8 cellular contexts compared by ENCODE assay signal in the genomic region with DNA sequence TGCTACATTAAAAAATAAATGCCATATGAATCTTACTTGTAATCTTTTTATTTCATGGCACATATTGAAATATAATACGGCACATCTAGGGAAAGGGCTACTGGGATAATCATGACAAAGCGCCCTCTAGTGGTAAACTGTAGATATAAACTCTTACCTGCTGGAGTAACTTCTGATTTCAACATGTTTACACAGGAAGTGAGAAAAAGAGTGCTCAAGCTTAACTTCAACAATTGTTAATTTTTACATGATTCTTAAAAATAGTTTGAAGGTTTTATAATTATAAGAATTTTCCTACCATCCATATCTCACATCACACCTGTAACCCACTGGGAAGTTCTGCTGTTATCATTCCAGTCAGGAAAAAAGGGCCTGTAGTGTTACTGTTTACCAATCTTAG. TPM values are rescaled to one million over a fixed set of nuclear protein-coding genes. Genes with fewer than 3 reads are reported as not detected.
DNase-seq lines count a peak whose midpoint lies in the region; ATAC-seq and TF ChIP-seq lines count a peak whose summit lies in the region.

No MANE protein-coding gene starts in this region.

- intact Hi-C loops in left ventricle myocardium inferior (cut with micrococcal nuclease) (no loop called here), right cardiac atrium (cut with DNase I) (no loop called here), body of pancreas (cut with DNase I) (no loop called here), left colon (cut with DNase I, micrococcal nuclease) (no loop called here), vagina (cut with DNase I) (no loop called here)

- DNase-seq in left ventricle myocardium inferior: no peak
- no peak for DNase-seq in right cardiac atrium
- peak; percentile 89 for DNase-seq in HT-29 (ENCODE audit: low spot score)
- DNase-seq in NCI-H82 (lab: John Stamatoyannopoulos, UW): peak; percentile 86
- DNase-seq in body of pancreas: peak in 1 of 4 donors; percentile 13
- DNase-seq in left colon: no peak
- DNase-seq in vagina (ENCODE audit: extremely low spot score in 2 of 2): no peak
- no peak for DNase-seq in stimulated activated naive CD8-positive, alpha-beta T cell treated with anti-CD3 and anti-CD28 coated beads, Interleukin-15, Interleukin-2, amounts not matched to agents 100 U/mL and 50 U/mL, for 24 hours

- no peak overlapping the region for H3K27ac ChIP-seq in left ventricle myocardium inferior (replicated peaks)
- no peak overlapping the region for H3K27ac ChIP-seq in right cardiac atrium (ENCODE audit: low read length)
- H3K27ac ChIP-seq in body of pancreas: no peak overlapping the region
- H3K27ac ChIP-seq in vagina: no peak overlapping the region

- H3K4me3 ChIP-seq in left ventricle myocardium inferior (no peak overlapping the region), right cardiac atrium (ENCODE audit: low read length) (no peak overlapping the region), body of pancreas (no peak overlapping the region), vagina (no peak overlapping the region)

- H3K27me3 ChIP-seq in left ventricle myocardium inferior (ENCODE audit: low read depth): no peaks in the 10 kb centered on the region
- no peaks in the 10 kb centered on the region for H3K27me3 ChIP-seq in right cardiac atrium (ENCODE audit: control insufficient read depth, insufficient read depth)
- no peaks in the 10 kb centered on the region for H3K27me3 ChIP-seq in body of pancreas
- no peaks in the 10 kb centered on the region for H3K27me3 ChIP-seq in vagina

- H3K9me3 ChIP-seq in left ventricle myocardium inferior (replicated peaks) (no peaks in the 10 kb centered on the region), right cardiac atrium (ENCODE audit: control insufficient read depth, low read length) (no peaks in the 10 kb centered on the region), body of pancreas (no peaks in the 10 kb centered on the region), vagina (no peaks in the 10 kb centered on the region)

- peak; percentile 86 for TF ChIP-seq CTCF in left ventricle myocardium inferior (IDR thresholded peaks at IDR 0.05; ENCODE audit: borderline replicate concordance)
- TF ChIP-seq CTCF in body of pancreas (IDR thresholded peaks at IDR 0.05): peak; percentile 42 to 86 (median 78)
- peak in 2 of 3 experiments; percentile 54 to 59 for TF ChIP-seq CTCF in vagina (IDR thresholded peaks at IDR 0.05)

- no peak for ATAC-seq in right cardiac atrium
- no peak for ATAC-seq in body of pancreas
- ATAC-seq in left colon: peak; percentile 30
- ATAC-seq in stimulated activated naive CD8-positive, alpha-beta T cell treated with anti-CD3 and anti-CD28 coated beads, Interleukin-15, Interleukin-2, amounts not matched to agents 100 U/mL and 50 U/mL, for 24 hours: no peak

- WGBS in right cardiac atrium: 2% methylated on average over 2 of the region's 2 CpGs
- WGBS in body of pancreas, 2 donors: 0 to 3% methylated on average over 2 of the region's 2 CpGs

- no peaks in the 10 kb centered on the region for H3K36me3 ChIP-seq in left ventricle myocardium inferior
- no peaks in the 10 kb centered on the region for H3K36me3 ChIP-seq in body of pancreas (replicated peaks in 1 of 2; ENCODE audit: insufficient read depth in 1 of 2, low read depth in 2 of 2)
- no peaks in the 10 kb centered on the region for H3K36me3 ChIP-seq in vagina

- peaks cover 19% of the 10 kb centered on the region for H3K4me1 ChIP-seq in left ventricle myocardium inferior
- no peaks in the 10 kb centered on the region for H3K4me1 ChIP-seq in right cardiac atrium (ENCODE audit: control insufficient read depth, insufficient read depth, low read length)
- peaks cover 7% of the 10 kb centered on the region for H3K4me1 ChIP-seq in body of pancreas
- peaks cover 13% of the 10 kb centered on the region for H3K4me1 ChIP-seq in vagina

- TF ChIP-seq POLR2A in body of pancreas (IDR thresholded peaks at IDR 0.05) (no peak), vagina (IDR thresholded peaks at IDR 0.05) (no peak)

RNA-seq across cellular contexts. Expression of a gene that starts 2.0 kb away (rescaled TPM):
- not detected for total RNA-seq in left ventricle myocardium inferior
- total RNA-seq in right cardiac atrium: not detected
- polyA plus RNA-seq in right cardiac atrium: not detected
- 1.9 and 2.3 TPM in 2 replicates for total RNA-seq in HT-29 (2014; rRNA removed; shearing (Covaris generic))
- 1 to 10 TPM in 1 of 2 donors, not detected in 1; 2.1 TPM for total RNA-seq in body of pancreas
- 10 to 100 TPM; 86.8 to 96.1 TPM for total RNA-seq in left colon
- not detected for total RNA-seq in vagina

RNA-seq across cellular contexts. Expression of a gene that starts 3.9 kb away (rescaled TPM):
- total RNA-seq in left ventricle myocardium inferior (19.5 TPM), right cardiac atrium (10 to 100 TPM; 14.3 to 23.0 (median 22.0) TPM), body of pancreas (10 to 100 TPM in 1 of 2 donors, 1 to 10 TPM in 1; 9.6 to 28.3 TPM), left colon (10 to 100 TPM; 27.6 to 28.6 TPM), vagina (13.0 TPM)
- 6.4 TPM for polyA plus RNA-seq in right cardiac atrium
- 9.3 and 15.9 TPM in 2 replicates for total RNA-seq in HT-29 (2014; rRNA removed; shearing (Covaris generic))

Comparison
In these comparisons a context has a peak if more than half of its experiments do, and no peak if none do; other contexts are left out.
1. DNase-seq: peak in HT-29 (single experiment) and NCI-H82 (single experiment); none in left ventricle myocardium inferior (single experiment), right cardiac atrium (0 of 3), left colon (0 of 2), vagina (0 of 2) and stimulated activated naive CD8-positive, alpha-beta T cell treated with anti-CD3 and anti-CD28 coated beads, Interleukin-15, Interleukin-2, amounts not matched to agents 100 U/mL and 50 U/mL, for 24 hours (single experiment).
2. RNA of a gene that starts 2.0 kb away (total RNA-seq): 86.8 to 96.1 TPM in left colon; 1.9 to 2.3 TPM in HT-29, 2.1 TPM in body of pancreas, not detected in left ventricle myocardium inferior (single experiment), not detected in right cardiac atrium and not detected in vagina (single experiment); every median in the first group is over 10 times any median in the second.
3. Peak in every context shown above with its lines, with median percentiles within 50 percentile points of each other: CTCF ChIP-seq.